In genomic region chr11:64892838-64893193, GRCh38 we compare ENCODE assay signal across 31 cellular contexts. TPM values are rescaled to one million over a fixed set of nuclear protein-coding genes. Genes with fewer than 3 reads are reported as not detected.
DNase-seq lines count a peak whose midpoint lies in the region; TF ChIP-seq lines count a peak whose summit lies in the region.
"Had no signal": no experiment of that assay in that cellular context is flagged by ENCODE, and none has a peak within 500 bp of the region (broad histone marks: within the 10 kb centered on the region; RNA-seq: fewer than 3 reads in every experiment).

No MANE protein-coding gene starts in this region.

- H3K4me1 ChIP-seq in BLaER1 treated with 17β-estradiol and CSF1 and Interleukin-3, amounts not matched to agents 10 nM and 100 nM = peaks cover 43 to 94% (median 80%) of the 10 kb centered on the region in 10 experiments
- H3K4me1 ChIP-seq in liver (ENCODE audit: control insufficient read depth in 4 of 4, insufficient read depth in 4 of 4, low read length in 3 of 4) (peaks cover 20 to 58% (median 47%) of the 10 kb centered on the region in 4 donors), rectal smooth muscle tissue (ENCODE audit: control insufficient read depth, insufficient read depth, low read length) (no peaks in the 10 kb centered on the region)
- H3K4me1 ChIP-seq: parathyroid adenoma had no signal

- no peaks in the 10 kb centered on the region for H3K9me3 Mint-ChIP-seq in activated naive CD4-positive, alpha-beta T cell treated with anti-CD3 and anti-CD28 coated beads for 36 hours
- H3K9me3 Mint-ChIP-seq: activated naive CD4-positive, alpha-beta T cell treated with anti-CD3 and anti-CD28 coated beads, Interleukin-2, amount 10 ng/mL, durations not matched to agents 7 days and 5 days; activated T-cell treated with anti-CD3 and anti-CD28 coated beads, Interleukin-2, amount 50 U/mL, for 72 hours; CD8-positive, alpha-beta T cell; natural killer cell; stimulated activated effector memory CD8-positive, alpha-beta T cell treated with anti-CD3 and anti-CD28 coated beads, Interleukin-12 subunit alpha, Interleukin-12 subunit beta, amount 100 ng/mL, for 72 hours; T-cell had no signal

- H4K20me1 ChIP-seq in BLaER1 treated with 17β-estradiol and CSF1 and Interleukin-3, amounts not matched to agents 10 nM and 100 nM = peaks cover 0 to 9% (median 0%) of the 10 kb centered on the region in 11 experiments; a peak in 3 of 22 replicates

- H3K36me3 ChIP-seq in BLaER1 treated with 17β-estradiol and CSF1 and Interleukin-3, amounts not matched to agents 10 nM and 100 nM = peaks cover 14 to 34% (median 23%) of the 10 kb centered on the region in 11 experiments
- peaks cover 0 to 23% (median 7%) of the 10 kb centered on the region in 4 donors for H3K36me3 ChIP-seq in liver (ENCODE audit: control insufficient read depth in 4 of 4, insufficient read depth in 3 of 4, low read depth in 1 of 4, low read length in 3 of 4)
- H3K36me3 ChIP-seq in rectal smooth muscle tissue (ENCODE audit: control insufficient read depth, insufficient read depth, low read length) = peaks cover 12% of the 10 kb centered on the region

- intact Hi-C loops in activated naive CD4-positive, alpha-beta T cell treated with anti-CD3 and anti-CD28 coated beads for 36 hours (cut with micrococcal nuclease) = no loop called here

- CTCF ChIA-PET in RWPE1 (lab: Yijun Ruan, JAX) = interaction anchor here (1.1 to 7.9 kb wide), 2 partner anchors 32 to 44 kb away, joined by 3 to 62 read pairs; no protein-coding TSS in a partner anchor
- CTCF ChIA-PET in activated naive CD4-positive, alpha-beta T cell treated with anti-CD3 and anti-CD28 coated beads for 36 hours (lab: Charles Lee) = interaction anchor here (0.8 to 30.8 kb wide), 4 partner anchors 8 to 219 kb away, joined by 3 to 992 read pairs (median 9); partner anchors contain the start of genes ARL2, CDC42BPG and TM7SF2

- no peak for DNase-seq in RWPE1 (ENCODE audit: low spot score)
- no peak for DNase-seq in activated naive CD4-positive, alpha-beta T cell treated with anti-CD3 and anti-CD28 coated beads for 36 hours
- no peak for DNase-seq in stimulated activated CD8-positive, alpha-beta memory T cell treated with anti-CD3 and anti-CD28 coated beads, Interleukin-4, amount 100 ng/mL, for 48 hours
- no peak for DNase-seq in NOMO-1 (lab: John Stamatoyannopoulos, UW; ENCODE audit: unreplicated experiment in 2 of 2)
- no peak for DNase-seq in iPS-NIHi7 (ENCODE audit: extremely low spot score)
- DNase-seq: activated CD4-positive, alpha-beta T cell treated with anti-CD3 and anti-CD28 coated beads for 48 hours; activated naive CD4-positive, alpha-beta T cell treated with anti-CD3 and anti-CD28 coated beads, Interleukin-2, amount 10 ng/mL, durations not matched to agents 7 days and 5 days; activated T-cell treated with anti-CD3 and anti-CD28 coated beads, Interleukin-2, amount 50 U/mL, for 72 hours; aorta; CD8-positive, alpha-beta T cell; DMS79; foreskin melanocyte; natural killer cell; NCI-H1048; NCI-H2029; NCI-H2227 treated with DMSO at 0.1 percent for 48 hours; NCI-H748 treated with DMSO at 0.1 percent for 48 hours; OCI-M1; SHP77 treated with DMSO at 0.1 percent for 48 hours; T-cell had no signal

- TF ChIP-seq RAD21 in liver (IDR thresholded peaks at IDR 0.05) = no peak

- TF ChIP-seq CTCF in RWPE1 (conservative IDR thresholded peaks at IDR 0.05; ENCODE audit: low read depth) (no peak), liver (IDR thresholded peaks at IDR 0.05; ENCODE audit: low read depth, low read length, missing input control) (no peak)

- H3K36me3 Mint-ChIP-seq in activated naive CD4-positive, alpha-beta T cell treated with anti-CD3 and anti-CD28 coated beads for 36 hours (ENCODE audit: low read depth) = peaks cover 4% of the 10 kb centered on the region
- H3K36me3 Mint-ChIP-seq: natural killer cell had no signal

- H3K27me3 Mint-ChIP-seq in activated naive CD4-positive, alpha-beta T cell treated with anti-CD3 and anti-CD28 coated beads for 36 hours (ENCODE audit: low read depth) = no peaks in the 10 kb centered on the region
- H3K27me3 Mint-ChIP-seq: activated naive CD4-positive, alpha-beta T cell treated with anti-CD3 and anti-CD28 coated beads, Interleukin-2, amount 10 ng/mL, durations not matched to agents 7 days and 5 days; T-cell had no signal

- no peaks in the 10 kb centered on the region for H3K9me3 ChIP-seq in BLaER1 treated with 17β-estradiol and CSF1 and Interleukin-3, amounts not matched to agents 10 nM and 100 nM (replicated peaks in 1 of 11)
- H3K9me3 ChIP-seq in liver (ENCODE audit: control insufficient read depth in 4 of 4, low read length in 3 of 4) = no peaks in the 10 kb centered on the region
- H3K9me3 ChIP-seq: vagina had no signal

- POLR2A ChIA-PET in RWPE1 (lab: Yijun Ruan, JAX; ENCODE audit: low non-redundant PET) = no interaction called here

- H3K27ac Mint-ChIP-seq in activated naive CD4-positive, alpha-beta T cell treated with anti-CD3 and anti-CD28 coated beads for 36 hours = no peak overlapping the region
- H3K27ac Mint-ChIP-seq: activated naive CD4-positive, alpha-beta T cell treated with anti-CD3 and anti-CD28 coated beads, Interleukin-2, amount 10 ng/mL, durations not matched to agents 7 days and 5 days; activated T-cell treated with anti-CD3 and anti-CD28 coated beads, Interleukin-2, amount 50 U/mL, for 72 hours; CD8-positive, alpha-beta T cell; natural killer cell; T-cell had no signal

- WGBS in liver = 31% methylated on average over 10 of the region's 10 CpGs

- peak overlapping the region in 10 of 11 experiments; percentile 27 to 83 (median 72); a peak in 18 of 22 replicates for H3K27ac ChIP-seq in BLaER1 treated with 17β-estradiol and CSF1 and Interleukin-3, amounts not matched to agents 10 nM and 100 nM
- H3K27ac ChIP-seq in RWPE1 (peak overlapping the region; percentile 39), liver (ENCODE audit: low read depth in 1 of 2, low read length in 2 of 2) (peak overlapping the region; percentile 86 to 89), rectal smooth muscle tissue (ENCODE audit: low read depth, low read length) (no peak overlapping the region)
- H3K27ac ChIP-seq: parathyroid adenoma, vagina had no signal

- no peaks in the 10 kb centered on the region for H3K27me3 ChIP-seq in BLaER1 treated with 17β-estradiol and CSF1 and Interleukin-3, amounts not matched to agents 10 nM and 100 nM
- no peaks in the 10 kb centered on the region for H3K27me3 ChIP-seq in liver (ENCODE audit: control insufficient read depth in 4 of 4, insufficient read depth in 4 of 4, low read length in 3 of 4)
- no peaks in the 10 kb centered on the region for H3K27me3 ChIP-seq in rectal smooth muscle tissue (ENCODE audit: control insufficient read depth, insufficient read depth, low read length)
- H3K27me3 ChIP-seq: vagina had no signal

- H3K4me3 Mint-ChIP-seq in activated naive CD4-positive, alpha-beta T cell treated with anti-CD3 and anti-CD28 coated beads for 36 hours = no peak overlapping the region
- H3K4me3 Mint-ChIP-seq: activated naive CD4-positive, alpha-beta T cell treated with anti-CD3 and anti-CD28 coated beads, Interleukin-2, amount 10 ng/mL, durations not matched to agents 7 days and 5 days; activated T-cell treated with anti-CD3 and anti-CD28 coated beads, Interleukin-2, amount 50 U/mL, for 72 hours; CD8-positive, alpha-beta T cell; natural killer cell; stimulated activated effector memory CD8-positive, alpha-beta T cell treated with anti-CD3 and anti-CD28 coated beads, Interleukin-12 subunit alpha, Interleukin-12 subunit beta, amount 100 ng/mL, for 72 hours; T-cell had no signal

- H3K4me3 ChIP-seq in BLaER1 treated with 17β-estradiol and CSF1 and Interleukin-3, amounts not matched to agents 10 nM and 100 nM = peak overlapping the region in 2 of 10 experiments; percentile 3 to 29; a peak in 1 of 20 replicates
- H3K4me3 ChIP-seq in liver (ENCODE audit: low read depth in 1 of 3, low read length in 3 of 3) (peak overlapping the region; percentile 50 to 83 (median 81)), rectal smooth muscle tissue (ENCODE audit: low read length) (peak overlapping the region; percentile 67)
- H3K4me3 ChIP-seq: GM12878, vagina had no signal

- H3K4me1 Mint-ChIP-seq in activated naive CD4-positive, alpha-beta T cell treated with anti-CD3 and anti-CD28 coated beads for 36 hours (ENCODE audit: low read depth) = peaks cover 6% of the 10 kb centered on the region

- H3K4me2 ChIP-seq in BLaER1 treated with 17β-estradiol and CSF1 and Interleukin-3, amounts not matched to agents 10 nM and 100 nM = peak overlapping the region; percentile 78 to 97 (median 91)

- H3K9ac ChIP-seq in BLaER1 treated with 17β-estradiol and CSF1 and Interleukin-3, amounts not matched to agents 10 nM and 100 nM = peak overlapping the region; percentile 22 to 77 (median 63); a peak in 20 of 22 replicates
- H3K9ac ChIP-seq in liver (ENCODE audit: low read depth in 1 of 2, low read length in 2 of 2) (peak overlapping the region; percentile 73 to 89), rectal smooth muscle tissue (ENCODE audit: low read length) (peak overlapping the region; percentile 80)
- H3K9ac ChIP-seq: parathyroid adenoma had no signal

RNA-seq across cellular contexts. Expression of gene EHD1, which starts 14.4 kb away (rescaled TPM):
- 10 to 100 TPM; 27.3 to 36.4 TPM for total RNA-seq in liver
- 10 to 100 TPM in 1 of 2 donors, 1 to 10 TPM in 1; 8.3 to 11.1 TPM for polyA plus RNA-seq in liver
- total RNA-seq in activated naive CD4-positive, alpha-beta T cell treated with anti-CD3 and anti-CD28 coated beads for 36 hours = 100 to 1,000 TPM; 124 to 132 TPM

RNA-seq across cellular contexts. Expression of gene ATG2A, which starts 24.2 kb away (rescaled TPM):
- total RNA-seq in liver = 10 to 100 TPM; 18.3 to 27.8 TPM
- 10 to 100 TPM; 15.6 to 34.1 TPM for polyA plus RNA-seq in liver
- total RNA-seq in activated naive CD4-positive, alpha-beta T cell treated with anti-CD3 and anti-CD28 coated beads for 36 hours = 10 to 100 TPM; 15.1 to 16.3 TPM

RNA-seq across cellular contexts. Expression of gene PPP2R5B, which starts 31.7 kb away (rescaled TPM):
- 1 to 10 TPM; 5.3 to 6.6 TPM for total RNA-seq in liver
- 1 to 10 TPM; 2.9 to 4.9 TPM for polyA plus RNA-seq in liver
- total RNA-seq in activated naive CD4-positive, alpha-beta T cell treated with anti-CD3 and anti-CD28 coated beads for 36 hours = 1 to 10 TPM; 3.3 to 4.6 TPM

RNA-seq across cellular contexts. Expression of gene GPHA2, which starts 42.9 kb away (rescaled TPM):
- not detected for total RNA-seq in liver
- polyA plus RNA-seq in liver = not detected
- total RNA-seq in activated naive CD4-positive, alpha-beta T cell treated with anti-CD3 and anti-CD28 coated beads for 36 hours = not detected
- total RNA-seq: aorta; CD8-positive, alpha-beta T cell; GM12878; kidney epithelial cell; LHCN-M2; natural killer cell; temporal lobe; vagina had no signal
- polyA plus RNA-seq: esophagus, GM12878 had no signal

RNA-seq across cellular contexts. Expression of gene CDC42BPG, which starts 48.4 kb away (rescaled TPM):
- 1 to 10 TPM in 1 of 2 donors, under 1 TPM in 1; 0.75 to 1.2 TPM for total RNA-seq in liver
- polyA plus RNA-seq in liver = under 1 TPM; 0.18 to 0.40 TPM
- under 1 TPM; 0.32 to 0.41 TPM for total RNA-seq in activated naive CD4-positive, alpha-beta T cell treated with anti-CD3 and anti-CD28 coated beads for 36 hours
